10 cellular contexts compared by ENCODE assay signal in genomic region chr4:7863911-7864681, GRCh38.
DNase-seq lines count a peak whose midpoint lies in the region; ATAC-seq, FAIRE-seq and TF ChIP-seq lines count a peak whose summit lies in the region.
"Had no signal": no experiment of that assay in that cellular context is flagged by ENCODE, and none has a peak within 500 bp of the region (broad histone marks: within the 10 kb centered on the region; RNA-seq: fewer than 3 reads in every experiment).

No MANE protein-coding gene starts in this region.

- H3K36me3 Mint-ChIP-seq in progenitor cell of endocrine pancreas (ENCODE audit: insufficient read depth), result peaks cover 30% of the 10 kb centered on the region

- peaks cover 8% of the 10 kb centered on the region for H3K9me3 Mint-ChIP-seq in progenitor cell of endocrine pancreas (ENCODE audit: low read depth)

- FAIRE-seq in colon (lab: Jason Lieb, UNC), result peak; percentile 77

- ATAC-seq in Right ventricle myocardium superior (ENCODE audit: poor library complexity) (no peak), HG02642 (IDR thresholded peaks at IDR 0.05; ENCODE audit: poor library complexity, unreplicated experiment) (no peak)

- no peak overlapping the region for H3K4me3 Mint-ChIP-seq in progenitor cell of endocrine pancreas (ENCODE audit: low read depth)

- in situ Hi-C loops in GM13977 (cut with MboI; ENCODE audit: low pct_unique_long_range_greater_than_20kb, low sequenced_read_pairs, unreplicated experiment), result no loop called here

- H3K4me3 ChIP-seq in H7 (ENCODE audit: insufficient read depth, low read depth, low read length), result no peak overlapping the region
- H3K4me3 ChIP-seq: right atrium auricular region had no signal

- no peaks in the 10 kb centered on the region for H3K27me3 ChIP-seq in H7 (ENCODE audit: control insufficient read depth, insufficient read depth, low read length)
- H3K27me3 ChIP-seq: right atrium auricular region had no signal

- H3K27me3 Mint-ChIP-seq in progenitor cell of endocrine pancreas, result no peaks in the 10 kb centered on the region
- H3K27me3 Mint-ChIP-seq: brain had no signal

- peaks cover 14% of the 10 kb centered on the region for H3K4me1 Mint-ChIP-seq in progenitor cell of endocrine pancreas (ENCODE audit: low read depth)

- peak; percentile 50 for DNase-seq in GM13977 (ENCODE audit: low spot score)
- peak; percentile 81 for DNase-seq in NAMALWA (ENCODE audit: low spot score)
- DNase-seq in progenitor cell of endocrine pancreas (ENCODE audit: low spot score, unreplicated experiment), result no peak
- no peak for DNase-seq in H7
- no peak for DNase-seq in Right ventricle myocardium superior
- no peak for DNase-seq in NCI-H2171 (lab: John Stamatoyannopoulos, UW)

- H3K27ac Mint-ChIP-seq in progenitor cell of endocrine pancreas, result peak overlapping the region; percentile 87

- TF ChIP-seq CTCF in GM13977 (IDR thresholded peaks at IDR 0.05; ENCODE audit: extremely low read depth, insufficient read depth, missing control alignments) (no peak), progenitor cell of endocrine pancreas (IDR thresholded peaks at IDR 0.05; ENCODE audit: unreplicated experiment) (no peak)

- intact Hi-C loops in Right ventricle myocardium superior (cut with DNase I), result no loop called here

- no peaks in the 10 kb centered on the region; the same call in none of the 2 replicates for H3K36me3 ChIP-seq in H7 (replicated peaks; ENCODE audit: control insufficient read depth, insufficient read depth, low read length)

Comparison
In these comparisons a context has a peak if more than half of its experiments do, and no peak if none do; other contexts are left out.
1. DNase-seq: peak in GM13977 (single experiment) and NAMALWA (single experiment); none in progenitor cell of endocrine pancreas (single experiment), H7 (single experiment), Right ventricle myocardium superior (single experiment) and NCI-H2171 (single experiment).